Comparison of ENCODE assay signal across 17 cellular contexts in genomic region chr3:172167892-172168648, GRCh38.
DNase-seq lines count a peak whose midpoint lies in the region; ATAC-seq, FAIRE-seq and TF ChIP-seq lines count a peak whose summit lies in the region.
"Had no signal": no experiment of that assay in that cellular context is flagged by ENCODE, and none has a peak within 500 bp of the region (broad histone marks: within the 10 kb centered on the region; RNA-seq: fewer than 3 reads in every experiment).

No MANE protein-coding gene starts in this region.

- intact Hi-C loops in PC-3 (cut with micrococcal nuclease), result loop anchor here (2.0 kb wide), 1 partner anchor 35 kb away; no protein-coding TSS in a partner anchor

- H3K79me2 ChIP-seq in GM23338 (replicated peaks; ENCODE audit: insufficient read depth), result peaks cover 81% of the 10 kb centered on the region
- peaks cover 93% of the 10 kb centered on the region for H3K79me2 ChIP-seq in PC-3 (ENCODE audit: low read length)

- no peaks in the 10 kb centered on the region for H4K20me1 ChIP-seq in GM23338 (replicated peaks; ENCODE audit: insufficient read depth)
- no peaks in the 10 kb centered on the region for H4K20me1 ChIP-seq in PC-3 (ENCODE audit: low read length)

- H3K36me3 Mint-ChIP-seq in GM23338 (ENCODE audit: low read depth) (no peaks in the 10 kb centered on the region), progenitor cell of endocrine pancreas (ENCODE audit: insufficient read depth) (peaks cover 6% of the 10 kb centered on the region)

- no peak overlapping the region; the same call in 1 of the 2 replicates for H3K27ac Mint-ChIP-seq in GM23338
- peak overlapping the region; percentile 19 for H3K27ac Mint-ChIP-seq in progenitor cell of endocrine pancreas

- H3K27me3 ChIP-seq in GM23338 (ENCODE audit: insufficient read depth) (no peaks in the 10 kb centered on the region), PC-3 (ENCODE audit: low read length) (no peaks in the 10 kb centered on the region)
- H3K27me3 ChIP-seq: adrenal gland, BE2C, ovary had no signal

- no peak overlapping the region for H3K9ac ChIP-seq in PC-3 (ENCODE audit: low read length)

- POLR2A ChIA-PET in PC-3 (lab: Charles Lee; ENCODE audit: unreplicated experiment), result no interaction called here

- TF ChIP-seq CTCF in GM23338 (conservative IDR thresholded peaks at IDR 0.05; ENCODE audit: low read depth in 2 of 2) (no peak), PC-3 (conservative IDR thresholded peaks at IDR 0.05; ENCODE audit: low read depth, low read length) (no peak), epithelial cell of esophagus (IDR thresholded peaks at IDR 0.05; ENCODE audit: insufficient read depth, low read depth, low read length, missing control alignments) (no peak), progenitor cell of endocrine pancreas (IDR thresholded peaks at IDR 0.05; ENCODE audit: unreplicated experiment) (no peak), D721Med (IDR thresholded peaks at IDR 0.05; ENCODE audit: insufficient read depth, missing control alignments) (no peak)

- CTCF ChIA-PET in PC-3 (lab: Charles Lee), result interaction anchor here (0.5 to 0.6 kb wide), 2 partner anchors 26 to 334 kb away, joined by 3 to 4 read pairs; no protein-coding TSS in a partner anchor

- H2AFZ ChIP-seq in GM23338, result no peak overlapping the region
- no peak overlapping the region for H2AFZ ChIP-seq in PC-3 (ENCODE audit: low read length)

- no peak for FAIRE-seq in D721Med (lab: Jason Lieb, UNC)
- FAIRE-seq: GM12891 had no signal

- H3K27ac ChIP-seq in GM23338 (ENCODE audit: low read depth) (peak overlapping the region; percentile 17; the same call in 1 of the 2 replicates), PC-3 (ENCODE audit: low read length) (peak overlapping the region; percentile 74)

- no peak overlapping the region for H3K4me2 ChIP-seq in GM23338
- no peak overlapping the region for H3K4me2 ChIP-seq in PC-3 (ENCODE audit: low read length)

- H3K4me1 ChIP-seq in GM23338 (ENCODE audit: insufficient read depth) (peaks cover 45% of the 10 kb centered on the region), PC-3 (ENCODE audit: insufficient read depth, low read length) (peaks cover 27% of the 10 kb centered on the region)
- H3K4me1 ChIP-seq: BE2C had no signal

- H3K9me3 Mint-ChIP-seq in GM23338, result no peaks in the 10 kb centered on the region
- H3K9me3 Mint-ChIP-seq in progenitor cell of endocrine pancreas (ENCODE audit: low read depth), result no peaks in the 10 kb centered on the region

- H3F3A ChIP-seq in GM23338 (replicated peaks; ENCODE audit: low read depth) (no peaks in the 10 kb centered on the region), PC-3 (ENCODE audit: low read length, unreplicated experiment) (peaks cover 5% of the 10 kb centered on the region)

- H3K4me3 ChIP-seq in GM23338 (no peak overlapping the region), PC-3 (ENCODE audit: low read length) (no peak overlapping the region), epithelial cell of esophagus (ENCODE audit: low read length) (no peak overlapping the region)
- H3K4me3 ChIP-seq: adrenal gland, left ventricle myocardium inferior, ovary had no signal

- BruUV-seq in PC-3 (replicated peaks; lab: Mats Ljungman, UMichigan), result no TSS peak

- H3K4me1 Mint-ChIP-seq in GM23338, result peaks cover 59% of the 10 kb centered on the region
- H3K4me1 Mint-ChIP-seq in progenitor cell of endocrine pancreas (ENCODE audit: low read depth), result peaks cover 28% of the 10 kb centered on the region

- H3K9me2 ChIP-seq in GM23338 (ENCODE audit: insufficient read depth) (no peaks in the 10 kb centered on the region), PC-3 (replicated peaks; ENCODE audit: low read length) (no peaks in the 10 kb centered on the region)

- H3K36me3 ChIP-seq in GM23338 (ENCODE audit: insufficient read depth) (no peaks in the 10 kb centered on the region), PC-3 (ENCODE audit: low read depth, low read length) (no peaks in the 10 kb centered on the region)
- H3K36me3 ChIP-seq: adrenal gland, BE2C, left ventricle myocardium inferior, ovary had no signal

- no peak for ATAC-seq in GM23338
- peak; percentile 9; the same call in 1 of the 2 replicates for ATAC-seq in PC-3

- H3K27me3 Mint-ChIP-seq in GM23338 (ENCODE audit: insufficient read depth, low read depth, poor library complexity) (peaks cover 6% of the 10 kb centered on the region), progenitor cell of endocrine pancreas (no peaks in the 10 kb centered on the region)

- DNase-seq in GM23338 (ENCODE audit: low spot score), result no peak
- no peak for DNase-seq in PC-3
- DNase-seq in epithelial cell of esophagus (ENCODE audit: low read depth), result peak; percentile 53
- DNase-seq in progenitor cell of endocrine pancreas (ENCODE audit: low spot score, unreplicated experiment), result no peak
- no peak for DNase-seq in NCI-H187 (lab: John Stamatoyannopoulos, UW)
- DNase-seq in D721Med (ENCODE audit: insufficient read length, low spot score), result no peak
- DNase-seq in DMS79 treated with DMSO at 0.1 percent for 48 hours (lab: John Stamatoyannopoulos, UW), result no peak
- DNase-seq: activated CD4-positive, alpha-beta T cell treated with anti-CD3 and anti-CD28 coated beads for 48 hours; activated gamma-delta T cell; BE2C; GDM1; left ventricle myocardium inferior; NCI-H748 treated with DMSO at 0.1 percent for 48 hours; stimulated activated CD4-positive, alpha-beta T cell treated with anti-CD3 and anti-CD28 coated beads, Interleukin-4, amount 100 ng/mL, for 1 hour had no signal

- H3K4me3 Mint-ChIP-seq in GM23338 (no peak overlapping the region), progenitor cell of endocrine pancreas (ENCODE audit: low read depth) (no peak overlapping the region)

- H3K9me3 ChIP-seq in PC-3 (ENCODE audit: low read length), result no peaks in the 10 kb centered on the region
- H3K9me3 ChIP-seq: adrenal gland, BE2C, left ventricle myocardium inferior, ovary had no signal

TF ChIP-seq in GM23338, 12 proteins besides CTCF, POLR2A, EP300 and RAD21 (continues in another document):
- TF ChIP-seq POLR2AphosphoS5 (IDR thresholded peaks at IDR 0.05; ENCODE audit: low read depth) (no peak), EZH2 (IDR thresholded peaks at IDR 0.05; ENCODE audit: low read depth, unreplicated experiment) (no peak), STAT1 (IDR thresholded peaks at IDR 0.05; ENCODE audit: unreplicated experiment) (no peak), JUNB (IDR thresholded peaks at IDR 0.05; ENCODE audit: unreplicated experiment) (no peak), NANOG (IDR thresholded peaks at IDR 0.05; ENCODE audit: borderline replicate concordance) (no peak), ZNF114 (CRISPR knock-in tag; IDR thresholded peaks at IDR 0.05) (no peak), CREB1 (CRISPR knock-in tag; IDR thresholded peaks at IDR 0.05; ENCODE audit: low read depth) (no peak), ETS1 (IDR thresholded peaks at IDR 0.05) (no peak), ZNF331 (CRISPR knock-in tag; IDR thresholded peaks at IDR 0.05; ENCODE audit: low read depth) (no peak)
